ENCODE assay signal across 9 cellular contexts in genomic region chr16:19700319-19700781, GRCh38. TPM values are rescaled to one million over a fixed set of nuclear protein-coding genes. Genes with fewer than 3 reads are reported as not detected.
DNase-seq lines count a peak whose midpoint lies in the region; ATAC-seq and TF ChIP-seq lines count a peak whose summit lies in the region.
"Had no signal": no experiment of that assay in that cellular context is flagged by ENCODE, and none has a peak within 500 bp of the region (broad histone marks: within the 10 kb centered on the region; RNA-seq: fewer than 3 reads in every experiment).

No MANE protein-coding gene starts in this region.

- peaks cover 0 to 64% (median 32%) of the 10 kb centered on the region in 5 donors for H3K36me3 Mint-ChIP-seq in naive thymus-derived CD4-positive, alpha-beta T cell
- H3K36me3 Mint-ChIP-seq in natural killer cell, result no peaks in the 10 kb centered on the region

- POLR2A ChIA-PET in naive thymus-derived CD4-positive, alpha-beta T cell (lab: Charles Lee), result interaction anchor here (2.7 kb wide), 1 partner anchor 17 kb away, joined by 8 read pairs; the partner anchor contains the start of genes IQCK and KNOP1

- peaks cover 0 to 1% (median 0%) of the 10 kb centered on the region in 11 donors for H3K9me3 Mint-ChIP-seq in naive thymus-derived CD4-positive, alpha-beta T cell
- no peaks in the 10 kb centered on the region for H3K9me3 Mint-ChIP-seq in natural killer cell

- peak overlapping the region in 3 of 10 donors; percentile 6 to 34 (median 19) for H3K4me3 Mint-ChIP-seq in naive thymus-derived CD4-positive, alpha-beta T cell
- H3K4me3 Mint-ChIP-seq in natural killer cell, result no peak overlapping the region

- intact Hi-C loops in naive thymus-derived CD4-positive, alpha-beta T cell (cut with micrococcal nuclease), result no loop called here
- intact Hi-C loops in natural killer cell (cut with micrococcal nuclease), result no loop called here

- DNase-seq in AG20443 (ENCODE audit: low spot score), result peak; percentile 49
- DNase-seq in HuH-7.5 (ENCODE audit: low spot score), result peak; percentile 74
- no peak for DNase-seq in naive thymus-derived CD4-positive, alpha-beta T cell
- DNase-seq in stimulated activated naive CD8-positive, alpha-beta T cell treated with anti-CD3 and anti-CD28 coated beads, Interleukin-15, Interleukin-2, amounts not matched to agents 100 U/mL and 50 U/mL, for 24 hours, result no peak
- DNase-seq in NCI-H2107 (lab: John Stamatoyannopoulos, UW), result no peak
- no peak for DNase-seq in natural killer cell

- H3K36me3 ChIP-seq in naive thymus-derived CD4-positive, alpha-beta T cell (ENCODE audit: control insufficient read depth in 2 of 3, insufficient read depth in 3 of 3, low read length in 3 of 3), result peaks cover 0 to 44% (median 0%) of the 10 kb centered on the region in 3 experiments

- no peak overlapping the region for H3K4me3 ChIP-seq in naive thymus-derived CD4-positive, alpha-beta T cell (ENCODE audit: low read length)
- H3K4me3 ChIP-seq: HAP-1 had no signal

- H3K27ac Mint-ChIP-seq in naive thymus-derived CD4-positive, alpha-beta T cell, result peak overlapping the region in 8 of 9 donors; percentile 57 to 97 (median 80)
- H3K27ac Mint-ChIP-seq in natural killer cell, result peak overlapping the region in 1 of 2 donors; percentile 11

- no peak for TF ChIP-seq CTCF in natural killer cell (IDR thresholded peaks at IDR 0.05)

- ATAC-seq in naive thymus-derived CD4-positive, alpha-beta T cell, result no peak
- ATAC-seq in HG03378 (IDR thresholded peaks at IDR 0.05; ENCODE audit: unreplicated experiment) (no peak), natural killer cell (no peak)
- ATAC-seq in stimulated activated naive CD8-positive, alpha-beta T cell treated with anti-CD3 and anti-CD28 coated beads, Interleukin-15, Interleukin-2, amounts not matched to agents 100 U/mL and 50 U/mL, for 24 hours, result no peak

- no peaks in the 10 kb centered on the region for H3K9me3 ChIP-seq in naive thymus-derived CD4-positive, alpha-beta T cell (ENCODE audit: control insufficient read depth in 2 of 3, low read length in 3 of 3)
- H3K9me3 ChIP-seq: HAP-1 had no signal

- H3K4me1 Mint-ChIP-seq in naive thymus-derived CD4-positive, alpha-beta T cell, result peaks cover 27 to 60% (median 49%) of the 10 kb centered on the region in 7 donors
- peaks cover 20 to 23% of the 10 kb centered on the region in 2 donors for H3K4me1 Mint-ChIP-seq in natural killer cell

- no peaks in the 10 kb centered on the region for H3K27me3 ChIP-seq in naive thymus-derived CD4-positive, alpha-beta T cell (ENCODE audit: control insufficient read depth in 2 of 2, insufficient read depth in 2 of 2, low read length in 2 of 2)

- peaks cover 34 to 40% of the 10 kb centered on the region in 2 donors for H3K4me1 ChIP-seq in naive thymus-derived CD4-positive, alpha-beta T cell (ENCODE audit: control insufficient read depth in 2 of 2, insufficient read depth in 2 of 2, low read length in 2 of 2)

- CTCF ChIA-PET in naive thymus-derived CD4-positive, alpha-beta T cell (lab: Charles Lee), result no interaction called here

- H3K27ac ChIP-seq in cingulate gyrus (ENCODE audit: low read depth, low read length), result peak overlapping the region; percentile 43
- H3K27ac ChIP-seq in naive thymus-derived CD4-positive, alpha-beta T cell (ENCODE audit: low read depth, low read length), result no peak overlapping the region

- H3K27me3 Mint-ChIP-seq in naive thymus-derived CD4-positive, alpha-beta T cell, result no peaks in the 10 kb centered on the region
- H3K27me3 Mint-ChIP-seq in natural killer cell (ENCODE audit: low read depth in 2 of 2), result no peaks in the 10 kb centered on the region

RNA-seq across cellular contexts. Expression of gene KNOP1, which starts 17.7 kb away (rescaled TPM):
- total RNA-seq in naive thymus-derived CD4-positive, alpha-beta T cell, result 10 to 100 TPM in 3 of 5 experiments, 1 to 10 TPM in 2; 6.4 to 20.6 (median 18.5) TPM
- polyA plus RNA-seq in naive thymus-derived CD4-positive, alpha-beta T cell, result 10 to 100 TPM in 1 of 2 donors, 1 to 10 TPM in 1; 9.8 to 13.4 TPM
- 1 to 10 TPM; 5.6 to 8.0 (median 6.9) TPM for total RNA-seq in natural killer cell

RNA-seq across cellular contexts. Expression of gene IQCK, which starts 17.7 kb away (rescaled TPM):
- 1 to 10 TPM in 4 of 5 experiments, under 1 TPM in 1; 0.48 to 4.1 (median 2.6) TPM for total RNA-seq in naive thymus-derived CD4-positive, alpha-beta T cell
- 1 to 10 TPM; 3.5 to 5.0 TPM for polyA plus RNA-seq in naive thymus-derived CD4-positive, alpha-beta T cell
- 1 to 10 TPM in 1 of 3 donors, under 1 TPM in 2; 0.38 to 1.8 (median 0.68) TPM for total RNA-seq in natural killer cell

Comparison
In these comparisons a context has a peak if more than half of its experiments do, and no peak if none do; other contexts are left out.
1. DNase-seq: peak in AG20443 (single experiment) and HuH-7.5 (single experiment); none in naive thymus-derived CD4-positive, alpha-beta T cell (0 of 9), stimulated activated naive CD8-positive, alpha-beta T cell treated with anti-CD3 and anti-CD28 coated beads, Interleukin-15, Interleukin-2, amounts not matched to agents 100 U/mL and 50 U/mL, for 24 hours (single experiment), NCI-H2107 (single experiment) and natural killer cell (single experiment).